ENCODE assay signal across 20 cellular contexts in genomic region chr19:35336166-35336955, GRCh38. TPM values are rescaled to one million over a fixed set of nuclear protein-coding genes. Genes with fewer than 3 reads are reported as not detected.
DNase-seq lines count a peak whose midpoint lies in the region; ATAC-seq, FAIRE-seq and TF ChIP-seq lines count a peak whose summit lies in the region.
"Had no signal": no experiment of that assay in that cellular context is flagged by ENCODE, and none has a peak within 500 bp of the region (broad histone marks: within the 10 kb centered on the region; RNA-seq: fewer than 3 reads in every experiment).

No MANE protein-coding gene starts in this region.

- 83 to 85% methylated on average over 21 of the region's 21 CpGs for WGBS in aorta, 2 donors

- ATAC-seq in natural killer cell treated with Interleukin-12 subunit alpha and Interleukin-12 subunit beta and Interleukin-15 and Interleukin-18, amount 100 ng/mL, for 72 hours = no peak
- ATAC-seq in natural killer cell (no peak), memory B cell (ENCODE audit: low read depth) (no peak), aorta (ENCODE audit: low FRiP score) (peak; percentile 11), GM19395 (IDR thresholded peaks at IDR 0.05; ENCODE audit: unreplicated experiment) (no peak), GM19328 (IDR thresholded peaks at IDR 0.05; ENCODE audit: unreplicated experiment) (no peak), GM21619 (IDR thresholded peaks at IDR 0.05; ENCODE audit: unreplicated experiment) (no peak)

- no peak overlapping the region for H3K4me3 ChIP-seq in aorta (ENCODE audit: low read length in 2 of 2)
- H3K4me3 ChIP-seq: HAP-1 had no signal

- peaks cover 11 to 14% of the 10 kb centered on the region in 2 donors for H3K4me1 Mint-ChIP-seq in natural killer cell treated with Interleukin-12 subunit alpha and Interleukin-12 subunit beta and Interleukin-15 and Interleukin-18, amount 100 ng/mL, for 72 hours (ENCODE audit: low read depth in 2 of 2)
- no peaks in the 10 kb centered on the region for H3K4me1 Mint-ChIP-seq in natural killer cell
- peaks cover 50% of the 10 kb centered on the region for H3K4me1 Mint-ChIP-seq in memory B cell

- H3K9me3 ChIP-seq in aorta (ENCODE audit: control insufficient read depth, low read length) = no peaks in the 10 kb centered on the region
- H3K9me3 ChIP-seq: HAP-1 had no signal

- no peak for TF ChIP-seq CTCF in natural killer cell (IDR thresholded peaks at IDR 0.05)

- H3K9me3 Mint-ChIP-seq in natural killer cell treated with Interleukin-12 subunit alpha and Interleukin-12 subunit beta and Interleukin-15 and Interleukin-18, amount 100 ng/mL, for 72 hours = no peaks in the 10 kb centered on the region
- H3K9me3 Mint-ChIP-seq in natural killer cell (no peaks in the 10 kb centered on the region), memory B cell (no peaks in the 10 kb centered on the region)
- H3K9me3 Mint-ChIP-seq: CD4-positive, alpha-beta memory T cell had no signal

- intact Hi-C loops in natural killer cell (cut with micrococcal nuclease) = no loop called here
- intact Hi-C loops in aorta (cut with DNase I) = no loop called here

- no peak overlapping the region for H3K27ac ChIP-seq in aorta (ENCODE audit: low read depth in 1 of 2, low read length in 2 of 2)

- DNase-seq in natural killer cell treated with Interleukin-12 subunit alpha and Interleukin-12 subunit beta and Interleukin-15 and Interleukin-18, amount 100 ng/mL, for 72 hours (ENCODE audit: low spot score) = peak; percentile 56
- DNase-seq in natural killer cell (no peak), GM12892 (ENCODE audit: insufficient read length) (no peak), memory B cell (ENCODE audit: low spot score in 2 of 2) (no peak), aorta (peak in 1 of 2 donors; percentile 6)
- DNase-seq: Calu3, DMS79, IMR-90, NCI-H1105, NCI-H1694, NCI-H524 had no signal

- peak overlapping the region; percentile 80 to 82 for H3K27ac Mint-ChIP-seq in natural killer cell treated with Interleukin-12 subunit alpha and Interleukin-12 subunit beta and Interleukin-15 and Interleukin-18, amount 100 ng/mL, for 72 hours
- no peak overlapping the region for H3K27ac Mint-ChIP-seq in natural killer cell
- peak overlapping the region; percentile 88 for H3K27ac Mint-ChIP-seq in memory B cell
- H3K27ac Mint-ChIP-seq: CD4-positive, alpha-beta memory T cell had no signal

- peak; percentile 51 for FAIRE-seq in GM12892 (lab: Jason Lieb, UNC)
- FAIRE-seq: G401.6 had no signal

- H3K36me3 Mint-ChIP-seq in natural killer cell treated with Interleukin-12 subunit alpha and Interleukin-12 subunit beta and Interleukin-15 and Interleukin-18, amount 100 ng/mL, for 72 hours = no peaks in the 10 kb centered on the region
- H3K36me3 Mint-ChIP-seq in natural killer cell = no peaks in the 10 kb centered on the region
- peaks cover 41% of the 10 kb centered on the region for H3K36me3 Mint-ChIP-seq in memory B cell
- H3K36me3 Mint-ChIP-seq: CD4-positive, alpha-beta memory T cell had no signal

- H3K4me3 Mint-ChIP-seq in natural killer cell treated with Interleukin-12 subunit alpha and Interleukin-12 subunit beta and Interleukin-15 and Interleukin-18, amount 100 ng/mL, for 72 hours = no peak overlapping the region
- H3K4me3 Mint-ChIP-seq in natural killer cell = no peak overlapping the region
- peak overlapping the region; percentile 82 for H3K4me3 Mint-ChIP-seq in memory B cell
- H3K4me3 Mint-ChIP-seq: CD4-positive, alpha-beta memory T cell had no signal

- no peaks in the 10 kb centered on the region for H3K36me3 ChIP-seq in aorta (ENCODE audit: control insufficient read depth in 1 of 2, insufficient read depth in 2 of 2, low read length in 1 of 2)
- H3K36me3 ChIP-seq: HAP-1 had no signal

- TF ChIP-seq POLR2A in GM12892 (IDR thresholded peaks at IDR 0.05; ENCODE audit: low read depth, low read length) = no peak

- peaks cover 7 to 8% of the 10 kb centered on the region in 2 donors for H3K27me3 Mint-ChIP-seq in natural killer cell treated with Interleukin-12 subunit alpha and Interleukin-12 subunit beta and Interleukin-15 and Interleukin-18, amount 100 ng/mL, for 72 hours
- H3K27me3 Mint-ChIP-seq in natural killer cell (ENCODE audit: low read depth in 2 of 2) (peaks cover 2 to 8% of the 10 kb centered on the region in 2 donors), memory B cell (no peaks in the 10 kb centered on the region)

- H3K27me3 ChIP-seq in aorta (ENCODE audit: control insufficient read depth in 1 of 2, insufficient read depth in 2 of 2, low read length in 1 of 2) = no peaks in the 10 kb centered on the region

- H3K4me1 ChIP-seq in aorta (ENCODE audit: control insufficient read depth in 1 of 2, insufficient read depth in 2 of 2, low read length in 2 of 2) = no peaks in the 10 kb centered on the region
- H3K4me1 ChIP-seq: HAP-1 had no signal

RNA-seq across cellular contexts. Expression of gene CD22, which starts 7.4 kb away (rescaled TPM):
- 10 to 100 TPM in 1 of 2 donors, 1 to 10 TPM in 1; 1.1 to 15.0 TPM for total RNA-seq in natural killer cell treated with Interleukin-12 subunit alpha and Interleukin-12 subunit beta and Interleukin-15 and Interleukin-18, amount 100 ng/mL, for 72 hours
- total RNA-seq in natural killer cell = 1 to 10 TPM; 4.3 to 7.0 (median 6.0) TPM
- 225 TPM for polyA plus RNA-seq in GM12892 (2012; ENCODE audit: missing spikeins)
- total RNA-seq in aorta = 1 to 10 TPM; 2.9 to 3.1 TPM
- polyA plus RNA-seq in aorta = under 1 TPM in 1 of 2 donors, not detected in 1; 0.75 TPM

RNA-seq across cellular contexts. Expression of gene FFAR1, which starts 11.3 kb away (rescaled TPM):
- total RNA-seq in natural killer cell treated with Interleukin-12 subunit alpha and Interleukin-12 subunit beta and Interleukin-15 and Interleukin-18, amount 100 ng/mL, for 72 hours = under 1 TPM; 0.19 to 0.36 TPM
- under 1 TPM in 2 of 3 donors, not detected in 1; 0.30 to 0.47 TPM for total RNA-seq in natural killer cell
- polyA plus RNA-seq in GM12892 (2012; ENCODE audit: missing spikeins) = 1.3 TPM
- not detected for total RNA-seq in aorta
- not detected for polyA plus RNA-seq in aorta
- total RNA-seq: Calu3; CD4-positive, alpha-beta memory T cell; IMR-90; LHCN-M2; SK-MEL-5 had no signal
- polyA plus RNA-seq: CD4-positive, alpha-beta memory T cell; IMR-90 had no signal

RNA-seq across cellular contexts. Expression of gene FFAR3, which starts 21.9 kb away (rescaled TPM):
- total RNA-seq in natural killer cell treated with Interleukin-12 subunit alpha and Interleukin-12 subunit beta and Interleukin-15 and Interleukin-18, amount 100 ng/mL, for 72 hours = under 1 TPM in 1 of 2 donors, not detected in 1; 0.62 TPM
- total RNA-seq in natural killer cell = 1 to 10 TPM in 1 of 3 donors, under 1 TPM in 1, not detected in 1; 0.92 to 2.7 TPM
- polyA plus RNA-seq in GM12892 (2012; ENCODE audit: missing spikeins) = not detected
- under 1 TPM; 0.32 to 0.39 TPM for total RNA-seq in aorta
- not detected for polyA plus RNA-seq in aorta
- total RNA-seq: Calu3; CD4-positive, alpha-beta memory T cell; IMR-90; LHCN-M2; SK-MEL-5 had no signal
- polyA plus RNA-seq: CD4-positive, alpha-beta memory T cell; IMR-90 had no signal

RNA-seq across cellular contexts. Expression of gene GPR42, which starts 34.5 kb away (rescaled TPM):
- under 1 TPM in 1 of 2 donors, not detected in 1; 0.56 TPM for total RNA-seq in natural killer cell treated with Interleukin-12 subunit alpha and Interleukin-12 subunit beta and Interleukin-15 and Interleukin-18, amount 100 ng/mL, for 72 hours
- total RNA-seq in natural killer cell (1 to 10 TPM in 1 of 3 donors, under 1 TPM in 1, not detected in 1; 0.19 to 1.5 TPM), aorta (not detected)
- not detected for polyA plus RNA-seq in GM12892 (2012; ENCODE audit: missing spikeins)
- not detected for polyA plus RNA-seq in aorta
- total RNA-seq: Calu3; CD4-positive, alpha-beta memory T cell; HT1080; IMR-90; LHCN-M2; SK-MEL-5 had no signal
- polyA plus RNA-seq: CD4-positive, alpha-beta memory T cell; IMR-90 had no signal

RNA-seq across cellular contexts. Expression of gene MAG, which starts 44.4 kb away (rescaled TPM):
- total RNA-seq in natural killer cell treated with Interleukin-12 subunit alpha and Interleukin-12 subunit beta and Interleukin-15 and Interleukin-18, amount 100 ng/mL, for 72 hours = under 1 TPM in 1 of 2 donors, not detected in 1; 0.38 TPM
- not detected for total RNA-seq in natural killer cell
- polyA plus RNA-seq in GM12892 (2012; ENCODE audit: missing spikeins) = not detected
- under 1 TPM in 1 of 2 donors, not detected in 1; 0.42 TPM for total RNA-seq in aorta
- polyA plus RNA-seq in aorta = not detected
- total RNA-seq: Calu3; CD4-positive, alpha-beta memory T cell; HT1080; IMR-90; LHCN-M2; SK-MEL-5 had no signal
- polyA plus RNA-seq: CD4-positive, alpha-beta memory T cell; IMR-90 had no signal

Comparison
In these comparisons a context has a peak if more than half of its experiments do, and no peak if none do; other contexts are left out.
1. H3K27ac Mint-ChIP-seq: peak in natural killer cell treated with Interleukin-12 subunit alpha and Interleukin-12 subunit beta and Interleukin-15 and Interleukin-18, amount 100 ng/mL, for 72 hours (2 of 2) and memory B cell (single experiment); none in natural killer cell (0 of 2).